ENCODE assay signal across 17 cellular contexts in the genomic region with DNA sequence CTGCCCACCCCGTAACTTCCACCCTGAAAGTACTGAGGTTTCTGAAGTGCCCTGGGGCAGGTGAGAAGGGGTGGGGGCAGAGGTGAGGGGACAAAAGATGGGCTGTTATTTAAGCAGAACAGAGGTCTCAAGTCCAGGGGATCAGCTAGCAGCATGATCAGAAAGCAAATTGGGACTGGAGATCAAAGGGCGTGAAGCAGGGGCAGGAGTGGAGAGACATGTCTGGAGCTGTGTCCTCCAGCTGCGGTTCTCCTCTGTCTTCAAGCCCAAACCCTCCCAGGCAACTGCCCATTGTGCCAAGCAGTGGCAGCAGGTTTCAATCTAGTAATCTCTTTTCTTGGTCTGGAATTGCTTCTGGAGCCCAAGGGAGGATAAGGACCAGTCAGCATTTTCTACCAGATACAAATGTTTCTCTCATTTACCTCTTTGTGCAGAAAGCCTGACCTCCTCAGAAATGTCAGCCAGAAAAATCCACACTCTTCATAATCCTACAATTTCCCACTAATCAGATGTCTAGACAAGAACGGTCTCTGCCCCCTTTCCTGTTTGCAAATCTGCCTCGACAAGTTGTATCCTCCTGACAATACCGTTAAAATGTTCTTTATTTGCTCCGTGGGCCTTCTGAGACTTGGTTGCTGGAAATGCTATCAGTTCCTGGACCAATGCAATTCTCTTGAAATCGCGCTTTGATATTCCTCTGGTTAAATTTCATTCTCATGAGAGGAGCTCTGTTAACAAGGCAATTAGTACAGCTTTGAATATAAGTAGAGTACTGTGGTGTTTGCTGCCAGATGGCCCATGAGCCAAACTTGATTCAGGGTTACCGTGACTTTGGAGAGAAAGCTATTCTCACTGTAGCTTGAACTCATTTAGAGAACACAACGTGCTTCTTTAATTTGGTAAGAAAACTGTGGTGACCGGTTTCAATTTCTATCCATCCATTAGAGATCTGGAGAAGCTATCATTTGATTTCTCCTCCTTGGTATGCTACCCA. TPM values are rescaled to one million over a fixed set of nuclear protein-coding genes. Genes with fewer than 3 reads are reported as not detected.
DNase-seq lines count a peak whose midpoint lies in the region; ATAC-seq and TF ChIP-seq lines count a peak whose summit lies in the region.
"Had no signal": no experiment of that assay in that cellular context is flagged by ENCODE, and none has a peak within 500 bp of the region (broad histone marks: within the 10 kb centered on the region; RNA-seq: fewer than 3 reads in every experiment).

No MANE protein-coding gene starts in this region.

- H3K9ac ChIP-seq in HUES6 (ENCODE audit: low read length) (peak overlapping the region; percentile 57), smooth muscle cell (ENCODE audit: low read depth) (peak overlapping the region; percentile 75)

- H3K4me3 ChIP-seq in HUES6 (ENCODE audit: low read depth, low read length) (no peak overlapping the region), heart right ventricle (no peak overlapping the region), smooth muscle cell (no peak overlapping the region)
- H3K4me3 ChIP-seq in effector memory CD4-positive, alpha-beta T cell (ENCODE audit: insufficient read depth, low read depth, low read length, poor library complexity, severe bottlenecking): no peak overlapping the region
- H3K4me3 ChIP-seq: left lung, sigmoid colon, upper lobe of left lung had no signal

- H2AFZ ChIP-seq in smooth muscle cell (ENCODE audit: low read depth): peak overlapping the region; percentile 57

- intact Hi-C loops in heart right ventricle (cut with DNase I): no loop called here

- H3K9me3 ChIP-seq in HUES6 (ENCODE audit: control insufficient read depth, insufficient read depth, low read depth, low read length) (no peaks in the 10 kb centered on the region), heart right ventricle (no peaks in the 10 kb centered on the region), smooth muscle cell (replicated peaks; ENCODE audit: low read depth) (no peaks in the 10 kb centered on the region)
- no peaks in the 10 kb centered on the region for H3K9me3 ChIP-seq in effector memory CD4-positive, alpha-beta T cell (ENCODE audit: control insufficient read depth, low read length)
- H3K9me3 ChIP-seq: left lung, sigmoid colon, upper lobe of left lung had no signal

- ATAC-seq in heart right ventricle: peak in 5 of 8 donors; percentile 28 to 62 (median 48)
- no peak for ATAC-seq in GM18517 (IDR thresholded peaks at IDR 0.05; ENCODE audit: unreplicated experiment)
- ATAC-seq: activated T-helper 17 cell treated with anti-CD3 and anti-CD28 coated beads, Interleukin-2, amount 50 U/mL, for 72 hours had no signal

- no peaks in the 10 kb centered on the region for H4K20me1 ChIP-seq in smooth muscle cell (ENCODE audit: low read depth)

- no peaks in the 10 kb centered on the region for H3K27me3 ChIP-seq in HUES6 (ENCODE audit: control insufficient read depth, insufficient read depth, low read length)
- H3K27me3 ChIP-seq in heart right ventricle: no peaks in the 10 kb centered on the region
- no peaks in the 10 kb centered on the region for H3K27me3 ChIP-seq in smooth muscle cell (ENCODE audit: low read depth)
- H3K27me3 ChIP-seq in effector memory CD4-positive, alpha-beta T cell (replicated peaks; ENCODE audit: control insufficient read depth, insufficient read depth, low read length, poor library complexity, severe bottlenecking): no peaks in the 10 kb centered on the region
- H3K27me3 ChIP-seq: left lung, sigmoid colon, upper lobe of left lung had no signal

- H3K27ac ChIP-seq in HUES6 (ENCODE audit: low read depth, low read length) (peak overlapping the region; percentile 36; the same call in 1 of the 2 replicates), heart right ventricle (peak overlapping the region in 7 of 10 donors; percentile 6 to 76 (median 28)), smooth muscle cell (ENCODE audit: low read depth) (peak overlapping the region; percentile 93)
- H3K27ac ChIP-seq in effector memory CD4-positive, alpha-beta T cell (ENCODE audit: insufficient read depth, low read length, poor library complexity, severe bottlenecking): no peak overlapping the region
- H3K27ac ChIP-seq: left lung, sigmoid colon, upper lobe of left lung had no signal

- WGBS in heart right ventricle, 2 donors: 38 to 45% methylated on average over 12 of the region's 12 CpGs
- WGBS in smooth muscle cell (ENCODE audit: low lambda C conversion rate): 36% methylated on average over 12 of the region's 12 CpGs

- H3K4me1 ChIP-seq in HUES6 (ENCODE audit: control insufficient read depth, insufficient read depth, low read length) (peaks cover 83% of the 10 kb centered on the region), heart right ventricle (peaks cover 13 to 68% (median 49%) of the 10 kb centered on the region in 9 donors), smooth muscle cell (ENCODE audit: low read depth) (peaks cover 64% of the 10 kb centered on the region)
- no peaks in the 10 kb centered on the region for H3K4me1 ChIP-seq in effector memory CD4-positive, alpha-beta T cell (ENCODE audit: control insufficient read depth, insufficient read depth, low read length, poor library complexity, severe bottlenecking)

- H3K79me2 ChIP-seq in smooth muscle cell (ENCODE audit: low read depth): no peaks in the 10 kb centered on the region

- H3F3A ChIP-seq in smooth muscle cell (ENCODE audit: low read depth): peaks cover 8% of the 10 kb centered on the region

- H3K4me2 ChIP-seq in smooth muscle cell: peak overlapping the region; percentile 34

- H3K36me3 ChIP-seq in HUES6 (ENCODE audit: control insufficient read depth, insufficient read depth, low read length) (no peaks in the 10 kb centered on the region), heart right ventricle (no peaks in the 10 kb centered on the region), smooth muscle cell (ENCODE audit: low read depth) (no peaks in the 10 kb centered on the region)
- no peaks in the 10 kb centered on the region for H3K36me3 ChIP-seq in effector memory CD4-positive, alpha-beta T cell (ENCODE audit: control insufficient read depth, insufficient read depth, low read length)
- H3K36me3 ChIP-seq: left lung, sigmoid colon, upper lobe of left lung had no signal

- DNase-seq in SW480 (ENCODE audit: low spot score) (peak; percentile 66), heart right ventricle (peak in 1 of 2 donors; percentile 21), smooth muscle cell (lab: John Stamatoyannopoulos, UW; ENCODE audit: unreplicated experiment) (no peak), NCI-H526 (lab: John Stamatoyannopoulos, UW) (no peak), NCI-H1048 (lab: John Stamatoyannopoulos, UW) (no peak)
- no peak for DNase-seq in effector memory CD4-positive, alpha-beta T cell
- DNase-seq: DMS153; left lung; MM.1S; NCI-H2107; sigmoid colon; stimulated activated CD4-positive, alpha-beta T cell treated with anti-CD3 and anti-CD28 coated beads, Interleukin-4, amount 100 ng/mL, for 1 hour; upper lobe of left lung had no signal

- TF ChIP-seq CTCF in heart right ventricle (IDR thresholded peaks at IDR 0.05): no peak
- TF ChIP-seq CTCF in smooth muscle cell (IDR thresholded peaks at IDR 0.05; ENCODE audit: borderline replicate concordance, insufficient read depth, poor library complexity, severe bottlenecking): no peak

RNA-seq across cellular contexts. Expression of a gene that starts 23.1 kb away (rescaled TPM):
- total RNA-seq in heart right ventricle (10 to 100 TPM in 1 of 10 donors, 1 to 10 TPM in 9; 1.2 to 16.5 (median 6.1) TPM), smooth muscle cell (42.9 and 47.0 TPM in 2 replicates)
- polyA plus RNA-seq in heart right ventricle (1 to 10 TPM; 3.4 to 5.0 TPM), smooth muscle cell (44.3 and 59.6 TPM in 2 replicates)
- total RNA-seq: HT-29 had no signal
